8 cellular contexts compared by ENCODE assay signal in the genomic region with DNA sequence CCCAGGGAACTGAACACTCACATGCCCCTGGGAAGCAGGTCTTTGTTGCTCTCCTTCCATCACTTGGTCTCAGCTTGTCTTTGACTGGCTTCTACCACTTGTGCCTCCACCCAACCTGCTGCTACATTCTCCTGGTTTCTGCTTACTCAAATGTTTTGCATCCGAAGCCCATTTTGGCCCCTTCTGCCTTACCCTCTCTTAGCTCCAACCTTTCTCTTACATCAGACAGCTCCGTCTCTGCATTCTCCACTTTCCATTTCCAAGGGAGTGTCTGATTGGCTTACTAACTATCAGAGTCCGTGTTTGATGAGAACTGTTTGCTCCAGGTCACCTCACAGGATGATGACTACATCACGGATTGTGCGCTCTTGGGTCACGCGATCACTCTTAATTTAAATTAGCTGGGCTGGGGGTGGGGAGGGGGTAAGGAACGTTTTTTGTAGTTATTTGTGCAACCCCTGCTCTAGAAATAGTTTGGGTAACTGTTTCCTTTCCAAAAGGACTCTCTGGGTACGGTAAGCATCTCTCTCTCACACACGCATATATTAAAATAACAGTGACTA. TPM values are rescaled to one million over a fixed set of nuclear protein-coding genes. Genes with fewer than 3 reads are reported as not detected.
A peak's percentile ranks its signal among the peaks of the same experiment; 100 is the strongest.
DNase-seq lines count a peak whose midpoint lies in the region; ATAC-seq and TF ChIP-seq lines count a peak whose summit lies in the region.

No MANE protein-coding gene starts in this region.

- H3K36me3 ChIP-seq in ACC112 (ENCODE audit: insufficient read depth, low read length) = no peaks in the 10 kb centered on the region
- no peaks in the 10 kb centered on the region for H3K36me3 ChIP-seq in effector memory CD4-positive, alpha-beta T cell (ENCODE audit: control insufficient read depth, insufficient read depth, low read length)
- peaks cover 0 to 7% (median 0%) of the 10 kb centered on the region in 3 experiments for H3K36me3 ChIP-seq in naive thymus-derived CD4-positive, alpha-beta T cell (ENCODE audit: control insufficient read depth in 2 of 3, insufficient read depth in 3 of 3, low read length in 3 of 3)

- H3K4me1 ChIP-seq in ACC112 (ENCODE audit: control insufficient read depth, insufficient read depth, low read length, unreplicated experiment) = peaks cover 13% of the 10 kb centered on the region
- H3K4me1 ChIP-seq in effector memory CD4-positive, alpha-beta T cell (ENCODE audit: control insufficient read depth, insufficient read depth, low read length, poor library complexity, severe bottlenecking) = peaks cover 23% of the 10 kb centered on the region
- H3K4me1 ChIP-seq in naive thymus-derived CD4-positive, alpha-beta T cell (ENCODE audit: control insufficient read depth in 2 of 2, insufficient read depth in 2 of 2, low read length in 2 of 2) = peaks cover 3 to 18% of the 10 kb centered on the region in 2 donors

- H3K36me3 Mint-ChIP-seq in activated B cell treated with CpG ODN at 0.5 μM for 24 hours (ENCODE audit: low read depth) (peaks cover 3% of the 10 kb centered on the region), type B pancreatic cell (no peaks in the 10 kb centered on the region)
- H3K36me3 Mint-ChIP-seq in naive thymus-derived CD4-positive, alpha-beta T cell = no peaks in the 10 kb centered on the region

- no peaks in the 10 kb centered on the region for H3K9me3 ChIP-seq in effector memory CD4-positive, alpha-beta T cell (ENCODE audit: control insufficient read depth, low read length)
- no peaks in the 10 kb centered on the region for H3K9me3 ChIP-seq in naive thymus-derived CD4-positive, alpha-beta T cell (ENCODE audit: control insufficient read depth in 2 of 3, low read length in 3 of 3)

- H3K4me1 Mint-ChIP-seq in activated B cell treated with CpG ODN at 0.5 μM for 24 hours = peaks cover 13% of the 10 kb centered on the region
- peaks cover 11 to 23% (median 14%) of the 10 kb centered on the region in 7 donors for H3K4me1 Mint-ChIP-seq in naive thymus-derived CD4-positive, alpha-beta T cell
- H3K4me1 Mint-ChIP-seq in type B pancreatic cell (ENCODE audit: unreplicated experiment) = peaks cover 12% of the 10 kb centered on the region

- peak; percentile 92 for DNase-seq in NCI-H146 treated with DMSO at 0.1 percent for 48 hours (lab: John Stamatoyannopoulos, UW; ENCODE audit: unreplicated experiment)
- DNase-seq in activated B cell treated with CpG ODN at 0.5 μM for 24 hours = no peak
- DNase-seq in effector memory CD4-positive, alpha-beta T cell = peak in 1 of 3 donors; percentile 7
- DNase-seq in naive thymus-derived CD4-positive, alpha-beta T cell = peak in 6 of 9 donors; percentile 8 to 38 (median 15)
- no peak for DNase-seq in type B pancreatic cell (ENCODE audit: extremely low spot score, unreplicated experiment)
- DNase-seq in GDM1 (lab: John Stamatoyannopoulos, UW) = no peak

- H3K9me3 Mint-ChIP-seq in activated B cell treated with CpG ODN at 0.5 μM for 24 hours (no peaks in the 10 kb centered on the region), type B pancreatic cell (no peaks in the 10 kb centered on the region)
- no peaks in the 10 kb centered on the region for H3K9me3 Mint-ChIP-seq in naive thymus-derived CD4-positive, alpha-beta T cell

- H3K4me3 ChIP-seq in ACC112 (ENCODE audit: low read depth, low read length) = peak overlapping the region; percentile 89
- peak overlapping the region; percentile 95 for H3K4me3 ChIP-seq in effector memory CD4-positive, alpha-beta T cell (ENCODE audit: insufficient read depth, low read depth, low read length, poor library complexity, severe bottlenecking)
- H3K4me3 ChIP-seq in naive thymus-derived CD4-positive, alpha-beta T cell (ENCODE audit: low read length) = peak overlapping the region; percentile 72

- H3K79me2 ChIP-seq in ACC112 (ENCODE audit: control insufficient read depth, insufficient read depth, low read length, unreplicated experiment) = peaks cover 18% of the 10 kb centered on the region

- no peak for TF ChIP-seq CTCF in activated B cell treated with CpG ODN at 0.5 μM for 24 hours (IDR thresholded peaks at IDR 0.05)
- no peak for TF ChIP-seq CTCF in type B pancreatic cell (conservative IDR thresholded peaks at IDR 0.05)

- peak overlapping the region; percentile 95 for H3K27ac Mint-ChIP-seq in activated B cell treated with CpG ODN at 0.5 μM for 24 hours
- peak overlapping the region in 8 of 9 donors; percentile 58 to 97 (median 94) for H3K27ac Mint-ChIP-seq in naive thymus-derived CD4-positive, alpha-beta T cell
- peak overlapping the region; percentile 86 for H3K27ac Mint-ChIP-seq in type B pancreatic cell

- H3K27me3 Mint-ChIP-seq in activated B cell treated with CpG ODN at 0.5 μM for 24 hours (no peaks in the 10 kb centered on the region), type B pancreatic cell (no peaks in the 10 kb centered on the region)
- H3K27me3 Mint-ChIP-seq in naive thymus-derived CD4-positive, alpha-beta T cell = no peaks in the 10 kb centered on the region

- H3K27ac ChIP-seq in ACC112 (ENCODE audit: low read depth, low read length) = peak overlapping the region; percentile 7; the same call in 1 of the 2 replicates
- H3K27ac ChIP-seq in effector memory CD4-positive, alpha-beta T cell (ENCODE audit: insufficient read depth, low read length, poor library complexity, severe bottlenecking) = peak overlapping the region; percentile 86
- peak overlapping the region; percentile 88 for H3K27ac ChIP-seq in naive thymus-derived CD4-positive, alpha-beta T cell (ENCODE audit: low read depth, low read length)

- H3K4me3 Mint-ChIP-seq in activated B cell treated with CpG ODN at 0.5 μM for 24 hours = no peak overlapping the region
- H3K4me3 Mint-ChIP-seq in naive thymus-derived CD4-positive, alpha-beta T cell = peak overlapping the region in 6 of 10 donors; percentile 88 to 98 (median 94)
- H3K4me3 Mint-ChIP-seq in type B pancreatic cell = peak overlapping the region; percentile 87

- CTCF ChIA-PET in activated B cell treated with CpG ODN at 0.5 μM for 24 hours (lab: Charles Lee) = no interaction called here
- CTCF ChIA-PET in naive thymus-derived CD4-positive, alpha-beta T cell (lab: Charles Lee) = no interaction called here

- POLR2A ChIA-PET in activated B cell treated with CpG ODN at 0.5 μM for 24 hours (lab: Charles Lee) = interaction anchor here (0.5 to 4.9 kb wide), 8 partner anchors 8 to 911 kb away, joined by 3 to 43 read pairs (median 6); a partner anchor contains a TSS
- POLR2A ChIA-PET in naive thymus-derived CD4-positive, alpha-beta T cell (lab: Charles Lee) = interaction anchor here (0.7 to 4.5 kb wide), 7 partner anchors 12 to 346 kb away, joined by 3 to 16 read pairs (median 3); a partner anchor contains a TSS

- H3K27me3 ChIP-seq in ACC112 (ENCODE audit: insufficient read depth, low read length) = no peaks in the 10 kb centered on the region
- no peaks in the 10 kb centered on the region for H3K27me3 ChIP-seq in effector memory CD4-positive, alpha-beta T cell (replicated peaks; ENCODE audit: control insufficient read depth, insufficient read depth, low read length, poor library complexity, severe bottlenecking)
- no peaks in the 10 kb centered on the region for H3K27me3 ChIP-seq in naive thymus-derived CD4-positive, alpha-beta T cell (ENCODE audit: control insufficient read depth in 2 of 2, insufficient read depth in 2 of 2, low read length in 2 of 2)

- ATAC-seq in GM18909 (IDR thresholded peaks at IDR 0.05; ENCODE audit: poor library complexity, unreplicated experiment) = peak; percentile 31
- ATAC-seq in activated B cell treated with CpG ODN at 0.5 μM for 24 hours (ENCODE audit: low read depth) = no peak
- no peak for ATAC-seq in naive thymus-derived CD4-positive, alpha-beta T cell

- H2AFZ ChIP-seq in ACC112 (ENCODE audit: low read length, unreplicated experiment) = peak overlapping the region; percentile 71

- intact Hi-C loops in activated B cell treated with CpG ODN at 0.5 μM for 24 hours (cut with micrococcal nuclease) = loop anchor here (1.0 to 5.0 kb wide), 5 partner anchors 11 to 335 kb away; a partner anchor contains a TSS
- intact Hi-C loops in naive thymus-derived CD4-positive, alpha-beta T cell (cut with micrococcal nuclease) = loop anchor here (1.0 to 5.0 kb wide), 17 partner anchors 9 to 920 kb away; a partner anchor contains a TSS

RNA-seq across cellular contexts. Expression of a gene that starts 0.8 kb away (rescaled TPM):
- total RNA-seq in activated B cell treated with CpG ODN at 0.5 μM for 24 hours (63.5 and 63.8 TPM in 2 replicates), type B pancreatic cell (ENCODE audit: low replicate concordance) (47.1 and 88.9 TPM in 2 replicates)
- total RNA-seq in naive thymus-derived CD4-positive, alpha-beta T cell = 100 to 1,000 TPM in 3 of 5 experiments, 10 to 100 TPM in 2; 39.5 to 137 (median 107) TPM
- polyA plus RNA-seq in naive thymus-derived CD4-positive, alpha-beta T cell = 100 to 1,000 TPM; 183 to 216 TPM

RNA-seq across cellular contexts. Expression of a gene that starts 39.6 kb away (rescaled TPM):
- total RNA-seq in activated B cell treated with CpG ODN at 0.5 μM for 24 hours = 44.8 and 58.8 TPM in 2 replicates
- 10 to 100 TPM; 55.9 to 74.6 (median 69.7) TPM for total RNA-seq in naive thymus-derived CD4-positive, alpha-beta T cell
- 10 to 100 TPM; 24.7 to 48.2 TPM for polyA plus RNA-seq in naive thymus-derived CD4-positive, alpha-beta T cell
- 57.0 and 95.8 TPM in 2 replicates for total RNA-seq in type B pancreatic cell (ENCODE audit: low replicate concordance)

Comparison
In these comparisons a context has a peak if more than half of its experiments do, and no peak if none do; other contexts are left out.
1. H3K27ac ChIP-seq: peak in every context shown above with its lines; median percentile 88 in naive thymus-derived CD4-positive, alpha-beta T cell; 86 in effector memory CD4-positive, alpha-beta T cell; 7 in ACC112.
2. DNase-seq: peak in NCI-H146 treated with DMSO at 0.1 percent for 48 hours (single experiment) and naive thymus-derived CD4-positive, alpha-beta T cell (6 of 9); none in activated B cell treated with CpG ODN at 0.5 μM for 24 hours (single experiment), type B pancreatic cell (single experiment) and GDM1 (single experiment).
3. Peak in every context shown above with its lines, with median percentiles within 50 percentile points of each other: H3K4me3 ChIP-seq and H3K27ac Mint-ChIP-seq.